ENCODE assay signal across 16 cellular contexts in the genomic region with DNA sequence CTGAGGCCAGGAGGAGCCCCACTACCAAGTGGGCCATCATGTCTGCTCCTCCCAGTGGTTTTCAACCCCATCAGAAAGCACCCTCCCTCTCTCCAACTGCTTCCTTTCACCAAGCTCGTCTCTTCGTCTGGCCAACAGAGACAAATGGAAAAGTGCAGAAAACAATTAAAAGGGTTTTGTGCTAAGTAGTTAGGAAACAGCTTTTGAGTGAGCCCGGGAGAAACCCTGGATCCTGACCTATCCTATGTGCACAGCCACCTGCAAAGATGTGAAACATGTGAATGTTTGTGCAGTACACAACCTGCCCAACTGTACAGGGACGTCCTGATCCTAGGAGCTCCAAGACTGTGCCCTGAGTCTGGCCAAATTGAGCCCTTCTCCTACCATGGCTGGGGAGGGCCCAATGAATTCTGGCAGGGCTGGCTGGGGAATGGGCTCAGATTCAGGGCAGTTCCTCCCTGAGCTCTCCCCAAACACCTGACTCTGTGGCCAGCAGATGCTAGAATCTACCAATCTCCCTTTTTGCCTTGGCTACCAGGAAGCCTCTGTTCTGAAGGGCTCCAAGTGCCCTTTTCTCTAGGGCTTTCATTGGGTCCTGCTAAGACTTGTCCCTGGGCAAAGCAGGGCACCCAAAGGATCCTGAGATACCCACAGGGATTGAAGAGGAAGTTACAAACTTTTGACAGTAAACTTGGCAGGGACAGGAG. TPM values are rescaled to one million over a fixed set of nuclear protein-coding genes. Genes with fewer than 3 reads are reported as not detected.
A peak's percentile ranks its signal among the peaks of the same experiment; 100 is the strongest.
DNase-seq lines count a peak whose midpoint lies in the region; ATAC-seq and TF ChIP-seq lines count a peak whose summit lies in the region.
"Had no signal": no experiment of that assay in that cellular context is flagged by ENCODE, and none has a peak within 500 bp of the region (broad histone marks: within the 10 kb centered on the region; RNA-seq: fewer than 3 reads in every experiment).

No MANE protein-coding gene starts in this region.

- DNase-seq in activated naive CD4-positive, alpha-beta T cell treated with anti-CD3 and anti-CD28 coated beads, Interleukin-2, amount 10 ng/mL, durations not matched to agents 7 days and 5 days = no peak
- no peak for DNase-seq in activated naive CD4-positive, alpha-beta T cell treated with Interleukin-2 at 50 U/mL for 16 hours
- DNase-seq in WTC11 (ENCODE audit: low spot score) (no peak), esophagus muscularis mucosa (ENCODE audit: extremely low spot score) (no peak), testis (no peak), colonic mucosa (no peak), DMS53 (lab: John Stamatoyannopoulos, UW) (no peak), NCI-H524 (lab: John Stamatoyannopoulos, UW) (no peak)
- DNase-seq: KG1; NCI-H146; NCI-H526; RPMI8226; stimulated activated CD4-positive, alpha-beta T cell treated with anti-CD3 and anti-CD28 coated beads, Interleukin-15, amount 100 ng/mL, for 24 hours; tibial artery had no signal

- CTCF ChIA-PET in activated naive CD4-positive, alpha-beta T cell treated with anti-CD3 and anti-CD28 coated beads, Interleukin-2, amount 10 ng/mL, durations not matched to agents 7 days and 5 days (lab: Charles Lee) = interaction anchor here (0.6 kb wide), 1 partner anchor 98 kb away, joined by 3 read pairs; no protein-coding TSS in a partner anchor
- CTCF ChIA-PET in WTC11 (lab: Charles Lee) = interaction anchor here (0.7 to 1.1 kb wide), 2 partner anchors 50 to 54 kb away, joined by 3 to 4 read pairs; no protein-coding TSS in a partner anchor

- H3K9me3 Mint-ChIP-seq in activated naive CD4-positive, alpha-beta T cell treated with anti-CD3 and anti-CD28 coated beads, Interleukin-2, amount 10 ng/mL, durations not matched to agents 7 days and 5 days = no peaks in the 10 kb centered on the region
- H3K9me3 Mint-ChIP-seq in WTC11 = no peaks in the 10 kb centered on the region
- H3K9me3 Mint-ChIP-seq: memory B cell had no signal

- H3K4me1 ChIP-seq in esophagus muscularis mucosa = peaks cover 42 to 60% (median 51%) of the 10 kb centered on the region in 4 donors
- peaks cover 55% of the 10 kb centered on the region for H3K4me1 ChIP-seq in testis
- no peaks in the 10 kb centered on the region for H3K4me1 ChIP-seq in colonic mucosa

- H3K9ac ChIP-seq in colonic mucosa (ENCODE audit: low read depth in 2 of 2, low read length in 2 of 2) = peak overlapping the region in 1 of 2 donors; percentile 48
- H3K9ac ChIP-seq: parathyroid adenoma had no signal

- H3K27me3 ChIP-seq in esophagus muscularis mucosa (no peaks in the 10 kb centered on the region), testis (no peaks in the 10 kb centered on the region), colonic mucosa (no peaks in the 10 kb centered on the region)
- H3K27me3 ChIP-seq: tibial artery had no signal

- H3K36me3 ChIP-seq in esophagus muscularis mucosa (peaks cover 24 to 68% (median 60%) of the 10 kb centered on the region in 4 donors), testis (ENCODE audit: low read depth, missing control alignments) (no peaks in the 10 kb centered on the region), colonic mucosa (peaks cover 11% of the 10 kb centered on the region)

- WGBS in esophagus muscularis mucosa = 68% methylated on average over 4 of the region's 4 CpGs
- WGBS in testis, 2 donors = 50 to 78% methylated on average over 4 of the region's 4 CpGs

- H3K4me3 Mint-ChIP-seq in activated naive CD4-positive, alpha-beta T cell treated with anti-CD3 and anti-CD28 coated beads, Interleukin-2, amount 10 ng/mL, durations not matched to agents 7 days and 5 days = no peak overlapping the region
- H3K4me3 Mint-ChIP-seq in WTC11 = no peak overlapping the region
- H3K4me3 Mint-ChIP-seq: memory B cell had no signal

- peaks cover 39% of the 10 kb centered on the region for H3K4me1 Mint-ChIP-seq in activated naive CD4-positive, alpha-beta T cell treated with anti-CD3 and anti-CD28 coated beads, Interleukin-2, amount 10 ng/mL, durations not matched to agents 7 days and 5 days
- peaks cover 41% of the 10 kb centered on the region for H3K4me1 Mint-ChIP-seq in WTC11

- peak overlapping the region; percentile 45 for H3K27ac Mint-ChIP-seq in activated naive CD4-positive, alpha-beta T cell treated with anti-CD3 and anti-CD28 coated beads, Interleukin-2, amount 10 ng/mL, durations not matched to agents 7 days and 5 days
- H3K27ac Mint-ChIP-seq in WTC11 = peak overlapping the region; percentile 65
- H3K27ac Mint-ChIP-seq: memory B cell had no signal

- H3K4me3 ChIP-seq in esophagus muscularis mucosa (no peak overlapping the region), testis (no peak overlapping the region), colonic mucosa (no peak overlapping the region)
- H3K4me3 ChIP-seq: tibial artery had no signal

- no peak for TF ChIP-seq EP300 in esophagus muscularis mucosa (IDR thresholded peaks at IDR 0.05)

- H3K36me3 Mint-ChIP-seq in activated naive CD4-positive, alpha-beta T cell treated with anti-CD3 and anti-CD28 coated beads, Interleukin-2, amount 10 ng/mL, durations not matched to agents 7 days and 5 days = peaks cover 42% of the 10 kb centered on the region
- H3K36me3 Mint-ChIP-seq in WTC11 = peaks cover 16% of the 10 kb centered on the region

- H3K27ac ChIP-seq in esophagus muscularis mucosa (replicated peaks in 1 of 4) = peak overlapping the region; percentile 81 to 99 (median 99)
- peak overlapping the region; percentile 48 to 59 for H3K27ac ChIP-seq in testis
- no peak overlapping the region for H3K27ac ChIP-seq in colonic mucosa
- H3K27ac ChIP-seq: parathyroid adenoma, tibial artery had no signal

- intact Hi-C loops in esophagus muscularis mucosa (cut with DNase I) = no loop called here
- intact Hi-C loops in testis (cut with DNase I; ENCODE audit: low total_unique reads) = no loop called here
- intact Hi-C loops in colonic mucosa (cut with DNase I) = no loop called here

- no peak for ATAC-seq in WTC11

- no peaks in the 10 kb centered on the region for H3K9me3 ChIP-seq in esophagus muscularis mucosa
- H3K9me3 ChIP-seq in testis = no peaks in the 10 kb centered on the region
- no peaks in the 10 kb centered on the region for H3K9me3 ChIP-seq in colonic mucosa
- H3K9me3 ChIP-seq: tibial artery had no signal

- TF ChIP-seq CTCF in WTC11 (IDR thresholded peaks at IDR 0.05) (no peak), esophagus muscularis mucosa (IDR thresholded peaks at IDR 0.05) (no peak), testis (IDR thresholded peaks at IDR 0.05) (no peak), colonic mucosa (IDR thresholded peaks at IDR 0.05) (no peak)

- peaks cover 2% of the 10 kb centered on the region for H3K27me3 Mint-ChIP-seq in activated naive CD4-positive, alpha-beta T cell treated with anti-CD3 and anti-CD28 coated beads, Interleukin-2, amount 10 ng/mL, durations not matched to agents 7 days and 5 days
- H3K27me3 Mint-ChIP-seq in WTC11 (ENCODE audit: low read depth) = no peaks in the 10 kb centered on the region; the same call in 1 of the 2 replicates
- H3K27me3 Mint-ChIP-seq: memory B cell had no signal

- POLR2A ChIA-PET in WTC11 (lab: Charles Lee) = interaction anchor here (0.8 to 1.2 kb wide), 2 partner anchors 18 to 19 kb away, joined by 3 to 4 read pairs; no protein-coding TSS in a partner anchor

- TF ChIP-seq POLR2A in esophagus muscularis mucosa (IDR thresholded peaks at IDR 0.05; ENCODE audit: low read depth) (no peak), testis (IDR thresholded peaks at IDR 0.05) (no peak)

TF ChIP-seq in WTC11, 78 proteins besides CTCF, POLR2A, EP300 and RAD21:
- 0 out of 2 replicates have a peak, but pooled peaks have one; percentile 31 for TF ChIP-seq GTF2I (CRISPR knock-in tag; conservative IDR thresholded peaks at IDR 0.05)
- no peak for TF ChIP-seq ZNF423 (CRISPR knock-in tag; IDR thresholded peaks at IDR 0.05)

RNA-seq across cellular contexts. Expression of a gene that starts 7.9 kb away (rescaled TPM):
- 233 to 249 TPM (median 246 TPM) in 3 replicates for total RNA-seq in WTC11 (2021)
- total RNA-seq in esophagus muscularis mucosa = 100 to 1,000 TPM; 657 to 947 (median 804) TPM
- 100 to 1,000 TPM; 354 to 539 TPM for total RNA-seq in testis
- 314 TPM for polyA plus RNA-seq in testis (ENCODE audit: insufficient read depth, low read depth, low replicate concordance)
- total RNA-seq in colonic mucosa = 100 to 1,000 TPM; 407 to 409 TPM

RNA-seq across cellular contexts. Expression of a gene that starts 25.3 kb away (rescaled TPM):
- total RNA-seq in WTC11 (2021) (13.1 to 20.0 TPM (median 15.8 TPM) in 3 replicates), esophagus muscularis mucosa (10 to 100 TPM; 34.0 to 51.2 (median 44.1) TPM), testis (10 to 100 TPM; 70.5 to 76.6 TPM), colonic mucosa (10 to 100 TPM; 42.8 to 52.4 TPM)
- 30.2 TPM for polyA plus RNA-seq in testis (ENCODE audit: insufficient read depth, low read depth, low replicate concordance)

RNA-seq across cellular contexts. Expression of a gene that starts 39.7 kb away (rescaled TPM):
- total RNA-seq in WTC11 (2021) (22.4 to 27.2 TPM (median 23.5 TPM) in 3 replicates), esophagus muscularis mucosa (100 to 1,000 TPM in 3 of 4 donors, 10 to 100 TPM in 1; 90.5 to 169 (median 119) TPM), testis (100 to 1,000 TPM; 113 to 122 TPM), colonic mucosa (100 to 1,000 TPM; 197 to 215 TPM)
- 125 TPM for polyA plus RNA-seq in testis (ENCODE audit: insufficient read depth, low read depth, low replicate concordance)
